16 cellular contexts compared by ENCODE assay signal in the genomic region with DNA sequence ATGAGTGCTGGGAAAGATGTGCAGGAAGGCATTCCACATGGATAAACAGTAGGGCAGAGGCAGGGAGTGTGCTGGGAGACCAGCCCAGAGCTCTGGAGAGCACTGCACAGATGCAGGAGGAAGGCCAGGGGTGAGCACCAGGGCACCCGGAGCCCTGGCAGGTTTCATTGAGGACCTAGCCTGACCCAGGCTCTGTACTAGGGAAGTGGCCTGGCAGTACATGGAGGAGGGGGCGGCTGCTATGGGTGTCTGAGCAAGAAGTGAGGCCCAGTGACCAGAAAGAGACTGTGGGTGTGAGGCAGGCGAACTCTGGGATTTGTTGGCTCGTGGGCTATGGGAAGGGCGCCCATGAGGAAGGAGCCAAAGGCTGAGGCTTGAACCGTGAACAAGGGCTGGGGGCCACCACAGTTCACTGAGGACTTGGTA.
DNase-seq lines count a peak whose midpoint lies in the region; ATAC-seq and TF ChIP-seq lines count a peak whose summit lies in the region.
"Had no signal": no experiment of that assay in that cellular context is flagged by ENCODE, and none has a peak within 500 bp of the region (broad histone marks: within the 10 kb centered on the region; RNA-seq: fewer than 3 reads in every experiment).

No MANE protein-coding gene starts in this region.

- no peak overlapping the region for H2BK5ac ChIP-seq in H9 (ENCODE audit: insufficient read length, low read length)

- H4K5ac ChIP-seq in H9 (ENCODE audit: insufficient read length, low read depth, low read length): no peak overlapping the region

- H3T11ph ChIP-seq in H9 (ENCODE audit: low read length): no peak overlapping the region

- no peak overlapping the region for H2AFZ ChIP-seq in H9 (ENCODE audit: low read length)

- no peaks in the 10 kb centered on the region for H3K79me2 ChIP-seq in H9 (ENCODE audit: insufficient read depth, low read length)

- H4K8ac ChIP-seq in H9 (replicated peaks; ENCODE audit: insufficient read length, low read depth, low read length): no peak overlapping the region

- H3K4me1 ChIP-seq in H9 (ENCODE audit: insufficient read depth, low read length): no peaks in the 10 kb centered on the region
- no peaks in the 10 kb centered on the region for H3K4me1 ChIP-seq in endodermal cell (ENCODE audit: control insufficient read depth, insufficient read depth, low read length)
- H3K4me1 ChIP-seq in sigmoid colon: no peaks in the 10 kb centered on the region

- H3K79me1 ChIP-seq in H9 (ENCODE audit: insufficient read depth, low read depth, low read length, poor library complexity, severe bottlenecking): no peaks in the 10 kb centered on the region

- H3K9me3 Mint-ChIP-seq in H9 (no peaks in the 10 kb centered on the region), endodermal cell (no peaks in the 10 kb centered on the region)
- no peaks in the 10 kb centered on the region for H3K9me3 Mint-ChIP-seq in activated T-cell treated with anti-CD3 and anti-CD28 coated beads, Interleukin-2, amount 50 U/mL, for 72 hours

- no peak overlapping the region for H2BK12ac ChIP-seq in H9 (ENCODE audit: insufficient read length, low read depth, low read length)

- DNase-seq in activated CD4-positive, CD25-positive, alpha-beta regulatory T cell treated with anti-CD3 and anti-CD28 coated beads, Interleukin-2, amount 50 U/mL, for 72 hours: peak; percentile 17
- DNase-seq in activated CD4-positive, CD25-positive, alpha-beta regulatory T cell (lab: John Stamatoyannopoulos, UW): no peak
- DNase-seq in H9 (peak; percentile 15), endodermal cell (peak; percentile 24), sigmoid colon (peak; percentile 33), inferior parietal cortex (ENCODE audit: extremely low spot score) (no peak), NCI-H510A (lab: John Stamatoyannopoulos, UW) (no peak)
- no peak for DNase-seq in activated T-cell treated with anti-CD3 and anti-CD28 coated beads, Interleukin-2, amount 50 U/mL, for 72 hours
- DNase-seq: 8988T, H7, KG1, NCI-H1930, NCI-H2171 treated with DMSO at 0.1 percent for 48 hours, NCI-H82 had no signal

- no peak for TF ChIP-seq EP300 in sigmoid colon (IDR thresholded peaks at IDR 0.05)

- H3K56ac ChIP-seq in H9 (ENCODE audit: insufficient read length, low read depth, low read length): no peak overlapping the region

- H3K27me3 ChIP-seq in H9 (ENCODE audit: insufficient read depth, low read length) (no peaks in the 10 kb centered on the region), endodermal cell (ENCODE audit: control insufficient read depth, insufficient read depth, low read length, poor library complexity, severe bottlenecking) (no peaks in the 10 kb centered on the region), sigmoid colon (no peaks in the 10 kb centered on the region)
- H3K27me3 ChIP-seq: BLaER1 treated with 17β-estradiol and CSF1 and Interleukin-3, amounts not matched to agents 10 nM and 100 nM had no signal

- H4K91ac ChIP-seq in H9 (ENCODE audit: insufficient read length, low read depth, low read length): no peak overlapping the region

- intact Hi-C loops in sigmoid colon (cut with DNase I): no loop called here

- H2BK20ac ChIP-seq in H9 (ENCODE audit: low read depth, low read length, poor library complexity, severe bottlenecking): no peak overlapping the region

- no peak overlapping the region for H3K4me2 ChIP-seq in H9 (ENCODE audit: insufficient read depth, insufficient read length, low read length)

- ATAC-seq in activated T-cell treated with anti-CD3 and anti-CD28 coated beads, Interleukin-2, amount 50 U/mL, for 72 hours (replicated peaks in 1 of 2): no peak
- ATAC-seq: Panc1 had no signal

- TF ChIP-seq CTCF in H9 (conservative IDR thresholded peaks at IDR 0.05): no peak
- TF ChIP-seq CTCF in endodermal cell (conservative IDR thresholded peaks at IDR 0.05): no peak
- TF ChIP-seq CTCF in sigmoid colon (IDR thresholded peaks at IDR 0.05): no peak

- WGBS in H9 (ENCODE audit: extremely low coverage, insufficient read length, low lambda C conversion rate): no CpG with 5 or more reads among the region's 6 CpGs
- 93 to 96% methylated on average over 5 to 6 of the region's 6 CpGs for WGBS in endodermal cell (ENCODE audit: insufficient coverage in 1 of 2, insufficient read length in 1 of 2), 2 experiments
- WGBS in sigmoid colon, 2 donors: 91 to 96% methylated on average over 6 of the region's 6 CpGs

- H3K4me3 ChIP-seq in endodermal cell (ENCODE audit: low read length): no peak overlapping the region
- no peak overlapping the region for H3K4me3 ChIP-seq in sigmoid colon
- H3K4me3 ChIP-seq: BLaER1 treated with 17β-estradiol and CSF1 and Interleukin-3, amounts not matched to agents 10 nM and 100 nM had no signal

- H3K36me3 ChIP-seq in endodermal cell (ENCODE audit: control insufficient read depth, insufficient read depth, low read length) (no peaks in the 10 kb centered on the region), sigmoid colon (no peaks in the 10 kb centered on the region)

- H3K14ac ChIP-seq in H9 (ENCODE audit: insufficient read depth, low read length): no peak overlapping the region

- no peak overlapping the region for H2BK120ac ChIP-seq in H9 (ENCODE audit: low read depth, low read length, poor library complexity, severe bottlenecking)

- no peak overlapping the region for H2BK15ac ChIP-seq in H9 (ENCODE audit: low read depth, low read length)

- peaks cover 2% of the 10 kb centered on the region for H4K20me1 ChIP-seq in H9 (ENCODE audit: control insufficient read depth, insufficient read depth, insufficient read length)

- H3K9ac ChIP-seq in H9 (ENCODE audit: extremely low read depth, insufficient read length, low read length): no peak overlapping the region
- H3K9ac ChIP-seq in endodermal cell (ENCODE audit: extremely low read depth, low read length, poor library complexity, severe bottlenecking): no peak overlapping the region
- H3K9ac ChIP-seq: BLaER1 treated with 17β-estradiol and CSF1 and Interleukin-3, amounts not matched to agents 10 nM and 100 nM had no signal

- H3K36me3 Mint-ChIP-seq in H9 (ENCODE audit: insufficient read depth in 1 of 3, low read depth in 3 of 3): no peaks in the 10 kb centered on the region; a peak in 1 of 7 replicates
- H3K36me3 Mint-ChIP-seq in endodermal cell (ENCODE audit: low read depth): no peaks in the 10 kb centered on the region
- H3K36me3 Mint-ChIP-seq in activated T-cell treated with anti-CD3 and anti-CD28 coated beads, Interleukin-2, amount 50 U/mL, for 72 hours (ENCODE audit: insufficient read depth in 2 of 2): no peaks in the 10 kb centered on the region

- H3K27ac Mint-ChIP-seq in H9 (peak overlapping the region in 1 of 3 experiments; percentile 78; a peak in 1 of 7 replicates), endodermal cell (no peak overlapping the region)
- no peak overlapping the region for H3K27ac Mint-ChIP-seq in activated T-cell treated with anti-CD3 and anti-CD28 coated beads, Interleukin-2, amount 50 U/mL, for 72 hours

- H3K4me3 Mint-ChIP-seq in H9 (no peak overlapping the region), endodermal cell (no peak overlapping the region)
- no peak overlapping the region for H3K4me3 Mint-ChIP-seq in activated T-cell treated with anti-CD3 and anti-CD28 coated beads, Interleukin-2, amount 50 U/mL, for 72 hours

- no peak overlapping the region for H3K4ac ChIP-seq in H9 (ENCODE audit: low read depth, low read length)

- H3K9me3 ChIP-seq in H9 (ENCODE audit: control insufficient read depth, low read depth, low read length) (no peaks in the 10 kb centered on the region), endodermal cell (ENCODE audit: control insufficient read depth, low read length) (no peaks in the 10 kb centered on the region), sigmoid colon (no peaks in the 10 kb centered on the region)
- H3K9me3 ChIP-seq: BLaER1 treated with 17β-estradiol and CSF1 and Interleukin-3, amounts not matched to agents 10 nM and 100 nM had no signal

- H3K23me2 ChIP-seq in H9 (ENCODE audit: insufficient read length, low read depth, low read length, poor library complexity, severe bottlenecking): no peaks in the 10 kb centered on the region

- no peaks in the 10 kb centered on the region for H3K27me3 Mint-ChIP-seq in H9 (ENCODE audit: low read depth)
- no peaks in the 10 kb centered on the region for H3K27me3 Mint-ChIP-seq in endodermal cell (ENCODE audit: insufficient read depth)
- no peaks in the 10 kb centered on the region for H3K27me3 Mint-ChIP-seq in activated T-cell treated with anti-CD3 and anti-CD28 coated beads, Interleukin-2, amount 50 U/mL, for 72 hours (ENCODE audit: low read depth)

- H3K4me1 Mint-ChIP-seq in H9: peaks cover 5 to 7% of the 10 kb centered on the region in 2 experiments; a peak in 3 of 4 replicates
- H3K4me1 Mint-ChIP-seq in endodermal cell: peaks cover 8% of the 10 kb centered on the region
- peaks cover 16% of the 10 kb centered on the region for H3K4me1 Mint-ChIP-seq in activated T-cell treated with anti-CD3 and anti-CD28 coated beads, Interleukin-2, amount 50 U/mL, for 72 hours (ENCODE audit: low read depth)

- no peak overlapping the region for H3K18ac ChIP-seq in H9 (ENCODE audit: insufficient read length, low read depth, low read length)

- no peak overlapping the region for H3K23ac ChIP-seq in H9 (ENCODE audit: insufficient read length, low read depth, low read length)

- no peak overlapping the region for H2AK5ac ChIP-seq in H9 (ENCODE audit: insufficient read length, low read length)

- H3K27ac ChIP-seq in H9 (ENCODE audit: insufficient read length, low read depth, low read length): no peak overlapping the region
- no peak overlapping the region for H3K27ac ChIP-seq in endodermal cell (ENCODE audit: low read depth, low read length)
- H3K27ac ChIP-seq in sigmoid colon: no peak overlapping the region
- H3K27ac ChIP-seq: BLaER1 treated with 17β-estradiol and CSF1 and Interleukin-3, amounts not matched to agents 10 nM and 100 nM had no signal

- TF ChIP-seq POLR2A in sigmoid colon (IDR thresholded peaks at IDR 0.05): no peak

Comparison
In these comparisons a context has a peak if more than half of its experiments do, and no peak if none do; other contexts are left out.
1. DNase-seq: peak in activated CD4-positive, CD25-positive, alpha-beta regulatory T cell treated with anti-CD3 and anti-CD28 coated beads, Interleukin-2, amount 50 U/mL, for 72 hours (single experiment), H9 (single experiment), endodermal cell (single experiment) and sigmoid colon (single experiment); none in activated CD4-positive, CD25-positive, alpha-beta regulatory T cell (0 of 4), inferior parietal cortex (single experiment), activated T-cell treated with anti-CD3 and anti-CD28 coated beads, Interleukin-2, amount 50 U/mL, for 72 hours (0 of 2) and NCI-H510A (single experiment).